19 cellular contexts compared by ENCODE assay signal in the genomic region with DNA sequence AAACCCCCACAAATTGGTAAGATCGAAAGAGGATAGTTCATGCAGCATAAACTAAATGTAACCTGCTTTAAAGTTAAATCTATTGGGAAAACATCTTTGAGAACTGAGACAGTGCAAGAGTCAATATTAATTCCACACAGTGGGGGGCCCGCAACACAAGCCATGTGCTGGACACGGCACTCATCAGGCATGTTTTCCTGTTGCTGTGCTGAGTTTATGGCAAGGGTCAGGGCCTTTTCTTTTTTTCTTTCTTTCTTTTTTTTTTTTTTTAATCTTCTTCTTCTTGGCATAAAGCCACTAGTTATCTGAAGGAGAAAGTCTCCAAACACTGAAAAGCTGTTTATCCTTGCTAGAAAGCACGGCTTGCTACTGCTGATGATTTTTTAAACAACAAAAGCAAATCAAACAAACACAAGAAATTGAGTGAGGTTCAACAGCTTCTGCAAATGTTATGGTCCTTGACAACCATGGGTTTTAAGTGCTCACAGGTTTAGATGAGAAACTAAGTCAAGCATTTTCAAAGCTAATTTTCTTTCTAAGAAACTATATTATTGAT.
DNase-seq lines count a peak whose midpoint lies in the region; ATAC-seq, FAIRE-seq and TF ChIP-seq lines count a peak whose summit lies in the region.
"Had no signal": no experiment of that assay in that cellular context is flagged by ENCODE, and none has a peak within 500 bp of the region (broad histone marks: within the 10 kb centered on the region; RNA-seq: fewer than 3 reads in every experiment).

No MANE protein-coding gene starts in this region.

- H3K79me2 ChIP-seq in osteoblast (ENCODE audit: insufficient read depth, low read length) = no peaks in the 10 kb centered on the region

- no peak overlapping the region for H3K27ac ChIP-seq in osteoblast (ENCODE audit: low read depth, low read length)
- H3K27ac ChIP-seq: coronary artery had no signal

- H3K4me2 ChIP-seq in osteoblast (ENCODE audit: insufficient read depth, low read length) = no peak overlapping the region

- no peaks in the 10 kb centered on the region for H3K9me3 ChIP-seq in osteoblast (ENCODE audit: low read depth, low read length)

- no peak overlapping the region for H2AFZ ChIP-seq in osteoblast (ENCODE audit: low read length)

- no peaks in the 10 kb centered on the region for H4K20me1 ChIP-seq in osteoblast (ENCODE audit: insufficient read depth, low read length)

- peak; percentile 86 for FAIRE-seq in endometrium (lab: Jason Lieb, UNC)
- FAIRE-seq: A204.1, GM18507 had no signal

- no peak for ATAC-seq in HG02852 (IDR thresholded peaks at IDR 0.05; ENCODE audit: unreplicated experiment)
- ATAC-seq: activated CD8-positive, alpha-beta T cell treated with anti-CD3 and anti-CD28 coated beads for 36 hours; activated T-helper 17 cell treated with anti-CD3 and anti-CD28 coated beads, Interleukin-2, amount 50 U/mL, for 72 hours; esophagus mucosa had no signal

- H3K4me3 ChIP-seq in osteoblast (ENCODE audit: insufficient read depth, low read length) = no peak overlapping the region
- H3K4me3 ChIP-seq: coronary artery, lung had no signal

- no peaks in the 10 kb centered on the region for H3K4me1 ChIP-seq in osteoblast (ENCODE audit: insufficient read depth, low read length)

- DNase-seq in NCI-H1417 (lab: John Stamatoyannopoulos, UW) = peak in 2 of 3 experiments; percentile 33 to 46
- no peak for DNase-seq in NCI-H1417 treated with DMSO at 0.1 percent for 48 hours (lab: John Stamatoyannopoulos, UW)
- DNase-seq in NCI-H2227 (lab: John Stamatoyannopoulos, UW; ENCODE audit: unreplicated experiment) = peak; percentile 25
- no peak for DNase-seq in osteoblast (ENCODE audit: insufficient read length, low spot score, missing footprints)
- no peak for DNase-seq in activated T-cell treated with anti-CD3 and anti-CD28 coated beads, Interleukin-2, amount 50 U/mL, for 48 hours
- no peak for DNase-seq in NCI-H128 (lab: John Stamatoyannopoulos, UW; ENCODE audit: unreplicated experiment)
- DNase-seq: activated CD8-positive, alpha-beta T cell treated with anti-CD3 and anti-CD28 coated beads for 36 hours; amniotic stem cell; NCI-H2081 treated with DMSO at 0.1 percent for 48 hours; retina; stimulated activated CD8-positive, alpha-beta memory T cell treated with anti-CD3 and anti-CD28 coated beads, Interleukin-4, amount 100 ng/mL, for 48 hours had no signal

- H3K36me3 ChIP-seq in osteoblast (ENCODE audit: insufficient read depth, low read length) = no peaks in the 10 kb centered on the region

- H3K27me3 ChIP-seq in osteoblast (ENCODE audit: insufficient read depth, low read length) = no peaks in the 10 kb centered on the region

- peak; percentile 15 for TF ChIP-seq CTCF in osteoblast (IDR thresholded peaks at IDR 0.05; ENCODE audit: extremely low read depth, low read depth, low read length)

Comparison
In these comparisons a context has a peak if more than half of its experiments do, and no peak if none do; other contexts are left out.
1. DNase-seq: peak in NCI-H1417 (2 of 3) and NCI-H2227 (single experiment); none in NCI-H1417 treated with DMSO at 0.1 percent for 48 hours (single experiment), osteoblast (single experiment), activated T-cell treated with anti-CD3 and anti-CD28 coated beads, Interleukin-2, amount 50 U/mL, for 48 hours (0 of 2) and NCI-H128 (single experiment).